In the genomic region with DNA sequence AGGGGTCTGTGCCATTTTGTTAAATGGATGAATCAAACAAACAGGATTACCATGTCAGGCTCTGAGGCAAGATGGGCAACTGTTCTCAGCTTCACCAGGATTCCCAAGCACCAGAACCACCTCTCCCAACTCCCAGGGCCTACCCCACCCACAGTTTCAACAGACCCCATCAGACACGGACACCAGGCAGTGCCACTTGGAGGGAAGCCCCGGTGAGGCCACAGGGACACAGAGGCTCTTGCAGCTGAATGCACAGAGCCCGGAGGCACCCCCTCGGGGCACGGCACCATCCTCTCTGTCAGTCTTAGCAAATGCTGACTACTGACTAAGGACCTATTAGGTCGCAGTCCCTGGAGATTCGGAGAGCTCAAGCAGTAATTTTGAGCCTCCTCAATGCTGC, we compare ENCODE assay signal across 16 cellular contexts.
A peak's percentile ranks its signal among the peaks of the same experiment; 100 is the strongest.
DNase-seq lines count a peak whose midpoint lies in the region; ATAC-seq and TF ChIP-seq lines count a peak whose summit lies in the region.
"Had no signal": no experiment of that assay in that cellular context is flagged by ENCODE, and none has a peak within 500 bp of the region (broad histone marks: within the 10 kb centered on the region; RNA-seq: fewer than 3 reads in every experiment).

No MANE protein-coding gene starts in this region.

- ATAC-seq in CD8-positive, alpha-beta T cell, result no peak

- H3K27ac ChIP-seq in CD8-positive, alpha-beta T cell (ENCODE audit: low read depth, low read length), result no peak overlapping the region
- no peak overlapping the region for H3K27ac ChIP-seq in osteoblast (ENCODE audit: low read depth, low read length)
- H3K27ac ChIP-seq: epithelial cell of prostate had no signal

- peaks cover 13% of the 10 kb centered on the region for H4K20me1 ChIP-seq in osteoblast (ENCODE audit: insufficient read depth, low read length)

- DNase-seq in CD8-positive, alpha-beta T cell, result no peak
- peak; percentile 42 for DNase-seq in H7
- DNase-seq in osteoblast (ENCODE audit: insufficient read length, low spot score, missing footprints), result peak; percentile 45
- no peak for DNase-seq in globus pallidus (ENCODE audit: low spot score)
- DNase-seq in SHP77 treated with DMSO at 0.1 percent for 48 hours (lab: John Stamatoyannopoulos, UW), result no peak
- no peak for DNase-seq in UCSD-AML1 (lab: John Stamatoyannopoulos, UW; ENCODE audit: unreplicated experiment)
- DNase-seq: activated CD4-positive, alpha-beta T cell treated with anti-CD3 and anti-CD28 coated beads for 48 hours; activated CD8-positive, alpha-beta memory T cell treated with anti-CD3 and anti-CD28 coated beads, Interleukin-2, amount 50 U/mL, for 4 hours; DND-41; foreskin fibroblast; NCI-H187; NCI-H446; NK-92 treated with Interleukin-12 subunit alpha and Interleukin-12 subunit beta, amount 100 ng/mL, for 24 hours; retina had no signal

- no peaks in the 10 kb centered on the region for H3K9me3 ChIP-seq in CD8-positive, alpha-beta T cell (ENCODE audit: low read length)
- no peaks in the 10 kb centered on the region for H3K9me3 ChIP-seq in osteoblast (ENCODE audit: low read depth, low read length)

- no peak overlapping the region for H3K4me3 Mint-ChIP-seq in CD8-positive, alpha-beta T cell
- no peak overlapping the region for H3K4me3 Mint-ChIP-seq in brain

- H3K4me1 Mint-ChIP-seq in CD8-positive, alpha-beta T cell (ENCODE audit: low read depth), result no peaks in the 10 kb centered on the region
- peaks cover 71% of the 10 kb centered on the region for H3K4me1 Mint-ChIP-seq in brain

- H3K4me2 ChIP-seq in osteoblast (ENCODE audit: insufficient read depth, low read length), result no peak overlapping the region

- no peak overlapping the region for H2AFZ ChIP-seq in osteoblast (ENCODE audit: low read length)

- H3K9me3 Mint-ChIP-seq in CD8-positive, alpha-beta T cell, result no peaks in the 10 kb centered on the region
- peaks cover 0 to 3% (median 2%) of the 10 kb centered on the region in 5 experiments for H3K9me3 Mint-ChIP-seq in brain

- peaks cover 78% of the 10 kb centered on the region for H3K36me3 Mint-ChIP-seq in CD8-positive, alpha-beta T cell
- peaks cover 67% of the 10 kb centered on the region for H3K36me3 Mint-ChIP-seq in brain

- peak overlapping the region; percentile 72 for H3K27ac Mint-ChIP-seq in CD8-positive, alpha-beta T cell
- H3K27ac Mint-ChIP-seq in brain, result peak overlapping the region; percentile 3 to 91 (median 57)

- no peaks in the 10 kb centered on the region for H3K4me1 ChIP-seq in CD8-positive, alpha-beta T cell (ENCODE audit: insufficient read depth, low read length)
- peaks cover 27% of the 10 kb centered on the region for H3K4me1 ChIP-seq in osteoblast (ENCODE audit: insufficient read depth, low read length)

- no peaks in the 10 kb centered on the region for H3K27me3 ChIP-seq in CD8-positive, alpha-beta T cell (ENCODE audit: insufficient read depth, low read length)
- H3K27me3 ChIP-seq in H7 (ENCODE audit: control insufficient read depth, insufficient read depth, low read length) (no peaks in the 10 kb centered on the region), osteoblast (ENCODE audit: insufficient read depth, low read length) (no peaks in the 10 kb centered on the region)

- peaks cover 15% of the 10 kb centered on the region for H3K36me3 ChIP-seq in CD8-positive, alpha-beta T cell (ENCODE audit: insufficient read depth, low read length)
- H3K36me3 ChIP-seq in H7 (replicated peaks; ENCODE audit: control insufficient read depth, insufficient read depth, low read length), result peaks cover 2% of the 10 kb centered on the region
- peaks cover 59% of the 10 kb centered on the region for H3K36me3 ChIP-seq in osteoblast (ENCODE audit: insufficient read depth, low read length)

- no peaks in the 10 kb centered on the region for H3K27me3 Mint-ChIP-seq in CD8-positive, alpha-beta T cell (ENCODE audit: low read depth)
- no peaks in the 10 kb centered on the region for H3K27me3 Mint-ChIP-seq in brain

- H3K4me3 ChIP-seq in CD8-positive, alpha-beta T cell (ENCODE audit: low read depth, low read length), result no peak overlapping the region
- H3K4me3 ChIP-seq in H7 (ENCODE audit: insufficient read depth, low read depth, low read length), result no peak overlapping the region
- no peak overlapping the region for H3K4me3 ChIP-seq in osteoblast (ENCODE audit: insufficient read depth, low read length)

- H3K79me2 ChIP-seq in osteoblast (ENCODE audit: insufficient read depth, low read length), result peaks cover 87% of the 10 kb centered on the region

- CTCF ChIA-PET in CD8-positive, alpha-beta T cell (lab: Charles Lee), result no interaction called here

- intact Hi-C loops in CD8-positive, alpha-beta T cell (cut with DNase I, micrococcal nuclease), result no loop called here

- no peak for TF ChIP-seq CTCF in CD8-positive, alpha-beta T cell (IDR thresholded peaks at IDR 0.05)
- TF ChIP-seq CTCF in brain (conservative IDR thresholded peaks at IDR 0.05), result no peak
- TF ChIP-seq CTCF in osteoblast (IDR thresholded peaks at IDR 0.05; ENCODE audit: extremely low read depth, low read depth, low read length), result no peak

- POLR2A ChIA-PET in CD8-positive, alpha-beta T cell (lab: Charles Lee), result interaction anchor here (0.5 kb wide), 1 partner anchor 60 kb away, joined by 3 read pairs; no protein-coding TSS in a partner anchor

Comparison
In these comparisons a context has a peak if more than half of its experiments do, and no peak if none do; other contexts are left out.
1. DNase-seq: peak in H7 (single experiment) and osteoblast (single experiment); none in CD8-positive, alpha-beta T cell (0 of 7), globus pallidus (single experiment), SHP77 treated with DMSO at 0.1 percent for 48 hours (single experiment) and UCSD-AML1 (single experiment).